ENCODE assay signal across 20 cellular contexts in the genomic region with DNA sequence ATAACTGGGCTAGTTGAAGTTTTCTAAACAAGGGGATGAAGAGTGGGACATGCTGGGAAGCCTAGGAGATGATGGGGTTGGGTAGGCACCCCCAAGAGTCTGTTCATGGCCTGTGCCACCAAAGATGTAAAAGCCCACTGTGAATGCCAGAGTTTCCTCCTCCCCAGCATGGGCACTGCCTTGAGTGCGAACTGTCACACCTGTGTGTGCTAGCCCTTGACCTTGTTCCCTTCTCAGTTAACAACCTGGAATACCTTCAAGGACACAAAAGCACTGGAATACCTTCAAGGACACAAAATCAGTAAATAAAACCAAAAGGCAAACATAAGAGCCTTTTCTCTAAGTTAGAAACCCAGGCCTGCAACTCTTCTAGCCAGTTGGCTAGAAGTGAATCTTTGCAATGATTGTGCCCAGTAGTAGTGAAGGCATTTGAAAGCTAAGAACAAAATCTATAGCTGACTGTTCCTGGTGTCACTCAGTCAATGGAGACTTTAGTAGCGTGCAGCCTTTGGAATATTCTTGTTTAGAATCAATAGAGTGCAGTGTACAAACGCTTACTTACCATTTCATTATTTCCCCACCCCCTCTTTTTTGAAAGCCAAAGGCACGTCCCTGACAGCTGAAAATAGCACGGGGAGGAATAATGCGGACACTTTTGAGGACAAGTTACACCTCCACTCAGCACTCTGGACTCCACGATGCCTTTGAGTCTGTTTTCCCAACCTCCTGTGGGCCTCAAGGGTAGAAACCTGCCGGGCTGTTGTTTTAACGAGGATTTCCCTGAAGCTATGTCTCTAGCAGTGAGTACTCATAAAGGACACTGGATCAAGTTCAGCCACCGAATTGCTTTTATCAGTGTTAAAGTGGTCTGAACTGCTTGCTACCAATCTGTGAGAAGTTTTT. TPM values are rescaled to one million over a fixed set of nuclear protein-coding genes. Genes with fewer than 3 reads are reported as not detected.
A peak's percentile ranks its signal among the peaks of the same experiment; 100 is the strongest.
DNase-seq lines count a peak whose midpoint lies in the region; ATAC-seq, FAIRE-seq and TF ChIP-seq lines count a peak whose summit lies in the region.
"Had no signal": no experiment of that assay in that cellular context is flagged by ENCODE, and none has a peak within 500 bp of the region (broad histone marks: within the 10 kb centered on the region; RNA-seq: fewer than 3 reads in every experiment).

No MANE protein-coding gene starts in this region.

- DNase-seq in activated naive CD8-positive, alpha-beta T cell treated with anti-CD3 and anti-CD28 coated beads for 36 hours = no peak
- DNase-seq in activated T-helper 1 cell treated with anti-CD3 and anti-CD28 coated beads, Interleukin-12 subunit alpha, Interleukin-12 subunit beta, Interleukin-2, Interleukin-4 antibody, amounts not matched to agents 30 ng/mL and 10 ng/mL and 1 ng/mL, durations not matched to agents 14 hours and 24 hours and 36 hours (ENCODE audit: low spot score) = no peak
- DNase-seq in kidney (no peak), COR-L47 (lab: John Stamatoyannopoulos, UW) (no peak)
- DNase-seq in stimulated activated naive B cell treated with anti-CD40 and anti-IgM and Interleukin-4, amounts not matched to agents 10 μg/mL and 1 μg/mL and 100 μg/mL, for 72 hours = no peak
- DNase-seq in central memory CD4-positive, alpha-beta T cell = no peak
- DNase-seq: effector memory CD4-positive, alpha-beta T cell; hippocampal formation; KG1; mucosa of descending colon; MV-4-11; NCI-H187; NCI-H446 treated with DMSO at 0.1 percent for 48 hours; RPMI8226; stimulated activated CD4-positive, alpha-beta T cell treated with anti-CD3 and anti-CD28 coated beads, Interleukin-2, amount 100 ng/mL, for 24 hours; uterus had no signal

- H3K4me3 ChIP-seq in kidney (ENCODE audit: low read length in 2 of 2) = no peak overlapping the region
- H3K4me3 ChIP-seq: mucosa of descending colon, uterus had no signal

- H3K4me1 ChIP-seq in kidney (ENCODE audit: control insufficient read depth in 1 of 2, insufficient read depth in 1 of 2, low read depth in 1 of 2, low read length in 2 of 2) = peaks cover 0 to 9% of the 10 kb centered on the region in 2 donors
- H3K4me1 ChIP-seq: uterus had no signal

- H3K9ac ChIP-seq in kidney (ENCODE audit: low read length in 2 of 2) = no peak overlapping the region

- H3K36me3 Mint-ChIP-seq in activated naive CD8-positive, alpha-beta T cell = peaks cover 16% of the 10 kb centered on the region
- H3K36me3 Mint-ChIP-seq in activated naive CD8-positive, alpha-beta T cell treated with anti-CD3 and anti-CD28 coated beads for 36 hours = peaks cover 36% of the 10 kb centered on the region
- H3K36me3 Mint-ChIP-seq in activated T-helper 1 cell treated with anti-CD3 and anti-CD28 coated beads, Interleukin-12 subunit alpha, Interleukin-12 subunit beta, Interleukin-2, Interleukin-4 antibody, amounts not matched to agents 30 ng/mL and 10 ng/mL and 1 ng/mL, durations not matched to agents 14 hours and 24 hours and 36 hours (ENCODE audit: low read depth) = peaks cover 49% of the 10 kb centered on the region
- H3K36me3 Mint-ChIP-seq in stimulated activated naive B cell treated with anti-CD40 and anti-IgM and Interleukin-4, amounts not matched to agents 10 μg/mL and 1 μg/mL and 100 μg/mL, for 72 hours = peaks cover 38 to 52% of the 10 kb centered on the region in 2 donors

- no peak overlapping the region for H3K4me3 Mint-ChIP-seq in activated naive CD8-positive, alpha-beta T cell
- H3K4me3 Mint-ChIP-seq in activated naive CD8-positive, alpha-beta T cell treated with anti-CD3 and anti-CD28 coated beads for 36 hours = no peak overlapping the region
- H3K4me3 Mint-ChIP-seq in activated T-helper 1 cell treated with anti-CD3 and anti-CD28 coated beads, Interleukin-12 subunit alpha, Interleukin-12 subunit beta, Interleukin-2, Interleukin-4 antibody, amounts not matched to agents 30 ng/mL and 10 ng/mL and 1 ng/mL, durations not matched to agents 14 hours and 24 hours and 36 hours = no peak overlapping the region
- no peak overlapping the region for H3K4me3 Mint-ChIP-seq in stimulated activated naive B cell treated with anti-CD40 and anti-IgM and Interleukin-4, amounts not matched to agents 10 μg/mL and 1 μg/mL and 100 μg/mL, for 72 hours

- H3K27ac ChIP-seq in kidney (ENCODE audit: low read depth in 2 of 2, low read length in 2 of 2) = peak overlapping the region; percentile 15 to 27
- H3K27ac ChIP-seq: uterus had no signal

- no peaks in the 10 kb centered on the region for H3K27me3 Mint-ChIP-seq in activated naive CD8-positive, alpha-beta T cell
- H3K27me3 Mint-ChIP-seq in activated naive CD8-positive, alpha-beta T cell treated with anti-CD3 and anti-CD28 coated beads for 36 hours = no peaks in the 10 kb centered on the region
- no peaks in the 10 kb centered on the region for H3K27me3 Mint-ChIP-seq in activated T-helper 1 cell treated with anti-CD3 and anti-CD28 coated beads, Interleukin-12 subunit alpha, Interleukin-12 subunit beta, Interleukin-2, Interleukin-4 antibody, amounts not matched to agents 30 ng/mL and 10 ng/mL and 1 ng/mL, durations not matched to agents 14 hours and 24 hours and 36 hours (ENCODE audit: insufficient read depth)
- no peaks in the 10 kb centered on the region for H3K27me3 Mint-ChIP-seq in stimulated activated naive B cell treated with anti-CD40 and anti-IgM and Interleukin-4, amounts not matched to agents 10 μg/mL and 1 μg/mL and 100 μg/mL, for 72 hours

- intact Hi-C loops in activated T-helper 1 cell treated with anti-CD3 and anti-CD28 coated beads, Interleukin-12 subunit alpha, Interleukin-12 subunit beta, Interleukin-2, Interleukin-4 antibody, amounts not matched to agents 30 ng/mL and 10 ng/mL and 1 ng/mL, durations not matched to agents 14 hours and 24 hours and 36 hours (cut with micrococcal nuclease) = loop anchor here (10.0 kb wide), 1 partner anchor 644 kb away; no protein-coding TSS in a partner anchor
- intact Hi-C loops in kidney (cut with DNase I) = no loop called here

- ATAC-seq in stimulated activated naive B cell treated with anti-CD40 and anti-IgM and Interleukin-4, amounts not matched to agents 10 μg/mL and 1 μg/mL and 100 μg/mL, for 72 hours (replicated peaks) = no peak
- ATAC-seq in HG02840 (IDR thresholded peaks at IDR 0.05; ENCODE audit: low FRiP score, unreplicated experiment) = no peak
- ATAC-seq: HCT116, mucosa of descending colon had no signal

- no peaks in the 10 kb centered on the region for H3K9me3 ChIP-seq in kidney (ENCODE audit: control insufficient read depth in 1 of 2, low read length in 2 of 2)
- H3K9me3 ChIP-seq: mucosa of descending colon, uterus had no signal

- H3K36me3 ChIP-seq in kidney (ENCODE audit: control insufficient read depth in 1 of 2, insufficient read depth in 2 of 2, low read length in 2 of 2) = peaks cover 23 to 62% of the 10 kb centered on the region in 2 donors
- H3K36me3 ChIP-seq: uterus had no signal

- H3K27ac Mint-ChIP-seq in activated naive CD8-positive, alpha-beta T cell = peak overlapping the region; percentile 76
- no peak overlapping the region for H3K27ac Mint-ChIP-seq in activated naive CD8-positive, alpha-beta T cell treated with anti-CD3 and anti-CD28 coated beads for 36 hours
- H3K27ac Mint-ChIP-seq in activated T-helper 1 cell treated with anti-CD3 and anti-CD28 coated beads, Interleukin-12 subunit alpha, Interleukin-12 subunit beta, Interleukin-2, Interleukin-4 antibody, amounts not matched to agents 30 ng/mL and 10 ng/mL and 1 ng/mL, durations not matched to agents 14 hours and 24 hours and 36 hours = peak overlapping the region; percentile 21
- H3K27ac Mint-ChIP-seq in stimulated activated naive B cell treated with anti-CD40 and anti-IgM and Interleukin-4, amounts not matched to agents 10 μg/mL and 1 μg/mL and 100 μg/mL, for 72 hours = peak overlapping the region; percentile 37

- FAIRE-seq in kidney (lab: Jason Lieb, UNC) = no peak

- TF ChIP-seq CTCF in kidney (IDR thresholded peaks at IDR 0.05; ENCODE audit: borderline replicate concordance, extremely low read depth, insufficient read depth) = no peak

- peaks cover 39% of the 10 kb centered on the region for H3K4me1 Mint-ChIP-seq in activated naive CD8-positive, alpha-beta T cell (ENCODE audit: low read depth)
- H3K4me1 Mint-ChIP-seq in activated naive CD8-positive, alpha-beta T cell treated with anti-CD3 and anti-CD28 coated beads for 36 hours = peaks cover 27% of the 10 kb centered on the region
- peaks cover 6% of the 10 kb centered on the region for H3K4me1 Mint-ChIP-seq in activated T-helper 1 cell treated with anti-CD3 and anti-CD28 coated beads, Interleukin-12 subunit alpha, Interleukin-12 subunit beta, Interleukin-2, Interleukin-4 antibody, amounts not matched to agents 30 ng/mL and 10 ng/mL and 1 ng/mL, durations not matched to agents 14 hours and 24 hours and 36 hours (ENCODE audit: low read depth)
- no peaks in the 10 kb centered on the region for H3K4me1 Mint-ChIP-seq in stimulated activated naive B cell treated with anti-CD40 and anti-IgM and Interleukin-4, amounts not matched to agents 10 μg/mL and 1 μg/mL and 100 μg/mL, for 72 hours

- H3K9me3 Mint-ChIP-seq in activated naive CD8-positive, alpha-beta T cell (ENCODE audit: low read depth) = no peaks in the 10 kb centered on the region
- H3K9me3 Mint-ChIP-seq in activated naive CD8-positive, alpha-beta T cell treated with anti-CD3 and anti-CD28 coated beads for 36 hours = no peaks in the 10 kb centered on the region
- H3K9me3 Mint-ChIP-seq in activated T-helper 1 cell treated with anti-CD3 and anti-CD28 coated beads, Interleukin-12 subunit alpha, Interleukin-12 subunit beta, Interleukin-2, Interleukin-4 antibody, amounts not matched to agents 30 ng/mL and 10 ng/mL and 1 ng/mL, durations not matched to agents 14 hours and 24 hours and 36 hours = no peaks in the 10 kb centered on the region
- no peaks in the 10 kb centered on the region for H3K9me3 Mint-ChIP-seq in stimulated activated naive B cell treated with anti-CD40 and anti-IgM and Interleukin-4, amounts not matched to agents 10 μg/mL and 1 μg/mL and 100 μg/mL, for 72 hours
- H3K9me3 Mint-ChIP-seq: activated T-helper 2 cell treated with anti-CD3 and anti-CD28 coated beads, Interferon-gamma antibody, Interleukin-2, Interleukin-4, amounts not matched to agents 10 μg/mL and 5 μg/mL and 100 μg/mL, durations not matched to agents 14 hours and 24 hours and 36 hours had no signal

RNA-seq across cellular contexts. Expression of a gene that starts 24.2 kb away (rescaled TPM):
- 100 to 1,000 TPM; 130 to 132 TPM for total RNA-seq in activated naive CD8-positive, alpha-beta T cell treated with anti-CD3 and anti-CD28 coated beads for 36 hours
- 133 and 137 TPM in 2 replicates for total RNA-seq in activated T-helper 1 cell treated with anti-CD3 and anti-CD28 coated beads, Interleukin-12 subunit alpha, Interleukin-12 subunit beta, Interleukin-2, Interleukin-4 antibody, amounts not matched to agents 30 ng/mL and 10 ng/mL and 1 ng/mL, durations not matched to agents 14 hours and 24 hours and 36 hours
- total RNA-seq in kidney = 62.7 TPM
- 78.0 TPM for polyA plus RNA-seq in kidney (ENCODE audit: insufficient read depth, low read depth, low replicate concordance)
